19 cellular contexts compared by ENCODE assay signal in the genomic region with DNA sequence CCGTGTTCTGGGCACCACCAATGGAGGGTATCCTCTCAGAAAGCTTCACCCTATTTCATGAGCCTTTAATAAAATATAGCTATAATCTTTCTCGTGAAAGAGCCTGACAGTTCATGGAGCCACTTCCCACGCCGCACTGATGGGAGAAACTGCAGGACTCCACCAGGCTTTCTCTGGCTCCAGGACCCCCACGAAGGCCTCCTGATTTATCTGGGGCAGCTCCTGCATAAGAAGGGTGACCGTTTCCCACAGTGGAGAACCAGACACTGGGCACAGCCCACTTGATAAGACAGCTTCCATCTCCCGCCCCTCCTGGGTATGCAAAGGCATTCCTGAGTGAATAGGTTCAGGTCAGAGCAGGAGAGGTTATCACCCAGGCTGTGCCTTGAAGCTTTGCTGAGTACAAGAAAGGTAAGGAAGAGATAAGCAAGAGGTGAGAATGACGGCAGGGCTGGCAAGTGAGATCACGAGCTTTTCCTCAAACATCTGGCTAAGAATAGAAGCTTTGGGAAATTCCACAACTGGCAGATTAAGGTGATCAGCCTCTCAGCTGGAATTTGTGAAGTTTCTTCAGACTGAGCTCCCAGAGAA.
"Had no signal": no experiment of that assay in that cellular context is flagged by ENCODE, and none has a peak within 500 bp of the region (broad histone marks: within the 10 kb centered on the region; RNA-seq: fewer than 3 reads in every experiment).

No MANE protein-coding gene starts in this region.

- H3K4me3 Mint-ChIP-seq: naive thymus-derived CD4-positive, alpha-beta T cell; stimulated activated naive CD8-positive, alpha-beta T cell treated with anti-CD3 and anti-CD28 coated beads, Interleukin-15, amount 100 ng/mL, for 72 hours; T-helper 1 cell treated with Interleukin-12 subunit alpha and Interleukin-12 subunit beta and Interleukin-4 antibody, amounts not matched to agents 30 μg/mL and 1 μg/mL, for 36 hours; type B pancreatic cell had no signal

- H3K4me1 ChIP-seq: lower lobe of right lung, right lobe of liver had no signal

- H3K9me3 ChIP-seq: lower lobe of right lung, ovary, right lobe of liver had no signal

- H3K27ac Mint-ChIP-seq: naive thymus-derived CD4-positive, alpha-beta T cell; stimulated activated naive CD8-positive, alpha-beta T cell treated with anti-CD3 and anti-CD28 coated beads, Interleukin-15, amount 100 ng/mL, for 72 hours; T-helper 1 cell treated with Interleukin-12 subunit alpha and Interleukin-12 subunit beta and Interleukin-4 antibody, amounts not matched to agents 30 μg/mL and 1 μg/mL, for 36 hours; type B pancreatic cell had no signal

- H3K4me1 Mint-ChIP-seq: naive thymus-derived CD4-positive, alpha-beta T cell; stimulated activated naive CD8-positive, alpha-beta T cell treated with anti-CD3 and anti-CD28 coated beads, Interleukin-15, amount 100 ng/mL, for 72 hours had no signal

- H3K36me3 ChIP-seq: lower lobe of right lung, ovary, right lobe of liver had no signal

- H3K9me3 Mint-ChIP-seq: T-helper 1 cell treated with Interleukin-12 subunit alpha and Interleukin-12 subunit beta and Interleukin-4 antibody, amounts not matched to agents 30 μg/mL and 1 μg/mL, for 36 hours; type B pancreatic cell had no signal

- ATAC-seq: activated CD4-positive, CD25-positive, alpha-beta regulatory T cell treated with anti-CD3 and anti-CD28 coated beads, Interleukin-2, amount 50 U/mL, for 24 hours; left colon; naive thymus-derived CD4-positive, alpha-beta T cell; right lobe of liver; stimulated activated naive CD8-positive, alpha-beta T cell treated with anti-CD3 and anti-CD28 coated beads, Interleukin-15, amount 100 ng/mL, for 72 hours had no signal

- H3K27me3 ChIP-seq: ovary, right lobe of liver had no signal

- H3K27ac ChIP-seq: lower lobe of right lung, ovary, right lobe of liver had no signal

- H3K36me3 Mint-ChIP-seq: naive thymus-derived CD4-positive, alpha-beta T cell had no signal

- H3K4me3 ChIP-seq: lower lobe of right lung, ovary, right lobe of liver had no signal

- DNase-seq: activated CD4-positive, alpha-beta T cell treated with anti-CD3 and anti-CD28 coated beads, Interleukin-2, amount 50 U/mL, for 1 hour; activated CD8-positive, alpha-beta memory T cell treated with anti-CD3 and anti-CD28 coated beads, Interleukin-2, amount 50 U/mL, for 48 hours; activated effector memory CD4-positive, alpha-beta T cell treated with anti-CD3 and anti-CD28 coated beads, Interleukin-2, amount 50 U/mL, for 16 hours; activated naive CD4-positive, alpha-beta T cell treated with anti-CD3 and anti-CD28 coated beads, Interleukin-2, amount 50 U/mL, for 16 hours; activated T-cell treated with anti-CD3 and anti-CD28 coated beads, Interleukin-2, amount 50 U/mL, for 48 hours; dermis blood vessel endothelial cell; effector memory CD4-positive, alpha-beta T cell; foreskin melanocyte; left colon; lower lobe of right lung; naive thymus-derived CD4-positive, alpha-beta T cell; ovary; right lobe of liver; small intestine; stimulated activated CD4-positive, alpha-beta T cell treated with anti-CD3 and anti-CD28 coated beads, Interleukin-4, amount 100 ng/mL, for 1 hour; stimulated activated naive CD8-positive, alpha-beta T cell treated with anti-CD3 and anti-CD28 coated beads, Interleukin-15, amount 100 ng/mL, for 72 hours had no signal
